ENCODE assay signal across 9 cellular contexts in genomic region chr16:56191807-56192643, GRCh38. TPM values are rescaled to one million over a fixed set of nuclear protein-coding genes. Genes with fewer than 3 reads are reported as not detected.
DNase-seq lines count a peak whose midpoint lies in the region; ATAC-seq and TF ChIP-seq lines count a peak whose summit lies in the region.
"Had no signal": no experiment of that assay in that cellular context is flagged by ENCODE, and none has a peak within 500 bp of the region (broad histone marks: within the 10 kb centered on the region; RNA-seq: fewer than 3 reads in every experiment).

No MANE protein-coding gene starts in this region.

- no peak overlapping the region for H3K27ac Mint-ChIP-seq in T-helper 1 cell treated with Interleukin-12 subunit alpha and Interleukin-12 subunit beta and Interleukin-4 antibody, amounts not matched to agents 30 μg/mL and 1 μg/mL, for 36 hours

- H3K4me3 ChIP-seq in adipocyte (ENCODE audit: low read length) (no peak overlapping the region), lower lobe of right lung (peak overlapping the region; percentile 63), thyroid gland (replicated peaks in 1 of 3) (peak overlapping the region in 2 of 3 donors; percentile 34 to 53)

- no peaks in the 10 kb centered on the region for H3K36me3 Mint-ChIP-seq in T-helper 1 cell treated with Interleukin-12 subunit alpha and Interleukin-12 subunit beta and Interleukin-4 antibody, amounts not matched to agents 30 μg/mL and 1 μg/mL, for 36 hours (ENCODE audit: low read depth)

- TF ChIP-seq CTCF in lower lobe of right lung (IDR thresholded peaks at IDR 0.05) (no peak), thyroid gland (IDR thresholded peaks at IDR 0.05) (no peak)

- H3K36me3 ChIP-seq in adipocyte (ENCODE audit: control insufficient read depth, insufficient read depth, low read length, severe bottlenecking) (no peaks in the 10 kb centered on the region), lower lobe of right lung (no peaks in the 10 kb centered on the region), thyroid gland (no peaks in the 10 kb centered on the region)
- H3K36me3 ChIP-seq: neutrophil had no signal

- no peaks in the 10 kb centered on the region for H3K4me1 ChIP-seq in adipocyte (ENCODE audit: control insufficient read depth, insufficient read depth, low read length)
- peaks cover 17% of the 10 kb centered on the region for H3K4me1 ChIP-seq in lower lobe of right lung
- peaks cover 19 to 29% of the 10 kb centered on the region in 2 donors for H3K4me1 ChIP-seq in thyroid gland

- H3K4me1 Mint-ChIP-seq in T-helper 1 cell treated with Interleukin-12 subunit alpha and Interleukin-12 subunit beta and Interleukin-4 antibody, amounts not matched to agents 30 μg/mL and 1 μg/mL, for 36 hours (ENCODE audit: low read depth): peaks cover 12% of the 10 kb centered on the region

- 1 to 2% methylated on average over 16 to 44 of the region's 50 CpGs for WGBS in thyroid gland, 2 donors

- H3K27ac ChIP-seq in lower lobe of right lung: no peak overlapping the region
- H3K27ac ChIP-seq in thyroid gland: peak overlapping the region in 1 of 3 donors; percentile 31
- H3K27ac ChIP-seq: neutrophil had no signal

- H3K9ac ChIP-seq in adipocyte (ENCODE audit: low read length): no peak overlapping the region

- intact Hi-C loops in lower lobe of right lung (cut with DNase I) (no loop called here), thyroid gland (cut with DNase I) (no loop called here)

- peaks cover under 1% of the 10 kb centered on the region for H3K9me3 Mint-ChIP-seq in T-helper 1 cell treated with Interleukin-12 subunit alpha and Interleukin-12 subunit beta and Interleukin-4 antibody, amounts not matched to agents 30 μg/mL and 1 μg/mL, for 36 hours

- peaks cover 83% of the 10 kb centered on the region for H3K27me3 Mint-ChIP-seq in T-helper 1 cell treated with Interleukin-12 subunit alpha and Interleukin-12 subunit beta and Interleukin-4 antibody, amounts not matched to agents 30 μg/mL and 1 μg/mL, for 36 hours (ENCODE audit: low read depth)

- H3K27me3 ChIP-seq in adipocyte (replicated peaks; ENCODE audit: control insufficient read depth, insufficient read depth, low read length) (peaks cover 68% of the 10 kb centered on the region), lower lobe of right lung (ENCODE audit: low read depth) (peaks cover 61% of the 10 kb centered on the region), thyroid gland (no peaks in the 10 kb centered on the region)

- H3K4me3 Mint-ChIP-seq in T-helper 1 cell treated with Interleukin-12 subunit alpha and Interleukin-12 subunit beta and Interleukin-4 antibody, amounts not matched to agents 30 μg/mL and 1 μg/mL, for 36 hours: peak overlapping the region; percentile 77

- no peak for DNase-seq in T-helper 1 cell
- DNase-seq in adipocyte (ENCODE audit: low read depth): peak; percentile 8
- DNase-seq in lower lobe of right lung: no peak
- no peak for DNase-seq in thyroid gland
- DNase-seq in AG08396 (ENCODE audit: low spot score): no peak
- no peak for DNase-seq in iPS-NIHi7 (ENCODE audit: extremely low spot score)

- TF ChIP-seq POLR2A in thyroid gland (IDR thresholded peaks at IDR 0.05): no peak

- H3K9me3 ChIP-seq in adipocyte (ENCODE audit: control insufficient read depth, low read length): peaks cover 2% of the 10 kb centered on the region
- H3K9me3 ChIP-seq in lower lobe of right lung: no peaks in the 10 kb centered on the region
- no peaks in the 10 kb centered on the region for H3K9me3 ChIP-seq in thyroid gland
- H3K9me3 ChIP-seq: neutrophil had no signal

- ATAC-seq in lower lobe of right lung (no peak), HG03520 (IDR thresholded peaks at IDR 0.05; ENCODE audit: unreplicated experiment) (no peak)

RNA-seq across cellular contexts. Expression of gene GNAO1, which starts 0.7 kb away (rescaled TPM):
- total RNA-seq in lower lobe of right lung (1.8 TPM), thyroid gland (1 to 10 TPM; 1.4 to 4.4 (median 2.5) TPM)
